ENCODE assay signal across 8 cellular contexts in genomic region chr7:99949645-99950228, GRCh38. TPM values are rescaled to one million over a fixed set of nuclear protein-coding genes. Genes with fewer than 3 reads are reported as not detected.
DNase-seq lines count a peak whose midpoint lies in the region; ATAC-seq and TF ChIP-seq lines count a peak whose summit lies in the region.

No MANE protein-coding gene starts in this region.

- no peak for DNase-seq in GM12864 (ENCODE audit: low read depth)
- DNase-seq in RPMI7951 (ENCODE audit: low read depth): peak; percentile 9
- DNase-seq in fibroblast of peridontal ligament (ENCODE audit: extremely low read depth): peak; percentile 40
- no peak for DNase-seq in mucosa of gallbladder (ENCODE audit: low spot score)
- DNase-seq in suprapubic skin (ENCODE audit: low spot score in 2 of 2): no peak

- TF ChIP-seq EP300 in suprapubic skin (IDR thresholded peaks at IDR 0.05): no peak

- WGBS in suprapubic skin: 51% methylated on average over 3 of the region's 3 CpGs

- peak; percentile 75 for TF ChIP-seq CTCF in 22Rv1 (IDR thresholded peaks at IDR 0.05)
- peak; percentile 41 for TF ChIP-seq CTCF in GM12864 (IDR thresholded peaks at IDR 0.05; ENCODE audit: low read depth, low read length, missing control alignments)
- TF ChIP-seq CTCF in suprapubic skin (IDR thresholded peaks at IDR 0.05): no peak

- H3K27me3 ChIP-seq in suprapubic skin: no peaks in the 10 kb centered on the region

- TF ChIP-seq POLR2A in suprapubic skin (IDR thresholded peaks at IDR 0.05): no peak

- no peaks in the 10 kb centered on the region for H3K9me3 ChIP-seq in suprapubic skin

- H3K27ac ChIP-seq in 22Rv1 (peak overlapping the region; percentile 61), suprapubic skin (no peak overlapping the region)

- peaks cover 6% of the 10 kb centered on the region for H3K4me1 ChIP-seq in suprapubic skin

- ATAC-seq in HG03097 (IDR thresholded peaks at IDR 0.05; ENCODE audit: low FRiP score, unreplicated experiment) (no peak), GM21786 (IDR thresholded peaks at IDR 0.05; ENCODE audit: unreplicated experiment) (no peak)

- no peaks in the 10 kb centered on the region for H3K36me3 ChIP-seq in suprapubic skin

- H3K4me3 ChIP-seq in GM12864 (ENCODE audit: low read depth, low read length): no peak overlapping the region
- no peak overlapping the region for H3K4me3 ChIP-seq in suprapubic skin

RNA-seq across cellular contexts. Expression of gene GJC3, which starts 20.3 kb away (rescaled TPM):
- total RNA-seq in RPMI7951 (2014; rRNA removed; shearing (Covaris generic)): 0.12 TPM in 1 of 2 replicates, not detected in the other
- total RNA-seq in mucosa of gallbladder: 0.26 TPM
- total RNA-seq in suprapubic skin: 1 to 10 TPM; 1.9 to 2.9 (median 2.5) TPM

RNA-seq across cellular contexts. Expression of gene AZGP1, which starts 26.1 kb away (rescaled TPM):
- total RNA-seq in RPMI7951 (2014; rRNA removed; shearing (Covaris generic)): 2.1 and 2.2 TPM in 2 replicates
- total RNA-seq in mucosa of gallbladder (104 TPM), suprapubic skin (1,000 to 10,000 TPM in 1 of 4 donors, 100 to 1,000 TPM in 3; 529 to 1,010 (median 610) TPM)

RNA-seq across cellular contexts. Expression of gene TRIM4, which starts 30.4 kb away (rescaled TPM):
- total RNA-seq in RPMI7951 (2014; rRNA removed; shearing (Covaris generic)): 19.1 and 19.4 TPM in 2 replicates
- 33.1 TPM for total RNA-seq in mucosa of gallbladder
- 10 to 100 TPM; 40.2 to 56.7 (median 50.8) TPM for total RNA-seq in suprapubic skin

Comparison
In these comparisons a context has a peak if more than half of its experiments do, and no peak if none do; other contexts are left out.
1. CTCF ChIP-seq: peak in 22Rv1 (single experiment) and GM12864 (single experiment); none in suprapubic skin (0 of 2).
2. DNase-seq: peak in RPMI7951 (single experiment) and fibroblast of peridontal ligament (single experiment); none in GM12864 (single experiment), mucosa of gallbladder (single experiment) and suprapubic skin (0 of 2).
3. RNA of gene AZGP1, which starts 26.1 kb away (total RNA-seq): 529 to 1,010 TPM in suprapubic skin and 104 TPM in mucosa of gallbladder (single experiment); 2.1 to 2.2 TPM in RPMI7951; every median in the first group is over 10 times any median in the second.